ENCODE assay signal across 8 cellular contexts in genomic region chr14:35405304-35405996, GRCh38. TPM values are rescaled to one million over a fixed set of nuclear protein-coding genes. Genes with fewer than 3 reads are reported as not detected.
DNase-seq lines count a peak whose midpoint lies in the region; ATAC-seq, FAIRE-seq and TF ChIP-seq lines count a peak whose summit lies in the region.

No MANE protein-coding gene starts in this region.

- H3K4me3 Mint-ChIP-seq in naive thymus-derived CD4-positive, alpha-beta T cell = peak overlapping the region; percentile 91 to 97 (median 94)

- DNase-seq in EH (ENCODE audit: low read depth) (peak; percentile 29), NT2/D1 (ENCODE audit: low read depth, low spot score) (no peak), H1 (ENCODE audit: low read depth in 1 of 2, low spot score in 2 of 2) (no peak), GM10248 (ENCODE audit: extremely low spot score) (no peak), GDM1 (lab: John Stamatoyannopoulos, UW) (no peak), NCI-H1105 treated with DMSO at 0.1 percent for 48 hours (lab: John Stamatoyannopoulos, UW) (no peak), urothelium cell line (ENCODE audit: low spot score) (no peak)
- peak in 1 of 9 donors; percentile 4 for DNase-seq in naive thymus-derived CD4-positive, alpha-beta T cell

- no peak overlapping the region for H4K91ac ChIP-seq in H1 (replicated peaks; ENCODE audit: insufficient read length, low read length)

- H3K4me3 ChIP-seq in NT2/D1 (ENCODE audit: insufficient read length, low read depth) = peak overlapping the region; percentile 88
- peak overlapping the region; percentile 77 to 99 (median 90) for H3K4me3 ChIP-seq in H1 (ENCODE audit: extremely low read depth in 1 of 4, insufficient read depth in 2 of 4, low read depth in 3 of 4, low read length in 4 of 4)
- peak overlapping the region; percentile 85 for H3K4me3 ChIP-seq in naive thymus-derived CD4-positive, alpha-beta T cell (ENCODE audit: low read length)

- peaks cover 6% of the 10 kb centered on the region; the same call in 1 of the 2 replicates for H3K79me1 ChIP-seq in H1 (ENCODE audit: low read depth, low read length)

- no peak overlapping the region for H2BK120ac ChIP-seq in H1 (replicated peaks; ENCODE audit: low read depth, low read length)

- FAIRE-seq in H1 (lab: Jason Lieb, UNC) (no peak), urothelium cell line (lab: Jason Lieb, UNC) (no peak)

- POLR2A ChIA-PET in H1 (lab: Charles Lee; ENCODE audit: partially characterized antibody) (interaction anchor here (0.6 to 4.8 kb wide), 27 partner anchors 9 to 705 kb away, joined by 3 to 48 read pairs (median 6); partner anchors contain the start of genes PPP2R3C, PRORP and PSMA6), GM10248 (lab: Yijun Ruan, JAX) (interaction anchor here (0.6 to 4.5 kb wide), 36 partner anchors 8 to 402 kb away, joined by 3 to 52 read pairs (median 5); partner anchors contain the start of genes FAM177A1, PPP2R3C, PRORP and PSMA6)
- POLR2A ChIA-PET in naive thymus-derived CD4-positive, alpha-beta T cell (lab: Charles Lee) = interaction anchor here (0.6 to 6.4 kb wide), 26 partner anchors 9 to 851 kb away, joined by 3 to 110 read pairs (median 6); partner anchors contain the start of genes BAZ1A, FAM177A1, PPP2R3C and PRORP

- TF ChIP-seq CTCF in H1 (IDR thresholded peaks at IDR 0.05; ENCODE audit: control extremely low read depth in 1 of 3, insufficient read depth in 1 of 3, low read depth in 1 of 3, low read length in 3 of 3) (no peak), GM10248 (IDR thresholded peaks at IDR 0.05; ENCODE audit: control extremely low read depth, extremely low read depth, low read depth, missing control alignments) (no peak)

- H3K4me1 Mint-ChIP-seq in naive thymus-derived CD4-positive, alpha-beta T cell = peaks cover 28 to 56% (median 52%) of the 10 kb centered on the region in 7 donors

- H3K4me2 ChIP-seq in H1 (ENCODE audit: insufficient read depth in 1 of 2, low read depth in 2 of 2, low read length in 2 of 2) = peak overlapping the region; percentile 95 to 96

- no peak for TF ChIP-seq EP300 in H1 (IDR thresholded peaks at IDR 0.05; ENCODE audit: borderline replicate concordance in 1 of 2, low read depth in 2 of 2, low read length in 2 of 2)

- H3K27me3 Mint-ChIP-seq in naive thymus-derived CD4-positive, alpha-beta T cell = peaks cover 0 to 2% (median 0%) of the 10 kb centered on the region in 5 donors

- H3K56ac ChIP-seq in H1 (replicated peaks; ENCODE audit: insufficient read length, low read depth, low read length) = peak overlapping the region; percentile 22

- no peak overlapping the region; the same call in 1 of the 2 replicates for H4K8ac ChIP-seq in H1 (ENCODE audit: extremely low read depth, insufficient read depth, low read length)

- H3K9ac ChIP-seq in NT2/D1 (ENCODE audit: insufficient read length, low read depth) (peak overlapping the region; percentile 95), H1 (replicated peaks in 1 of 4; ENCODE audit: extremely low read depth in 1 of 4, low read depth in 3 of 4, low read length in 3 of 4) (peak overlapping the region in 2 of 4 experiments; percentile 89 to 95; a peak in 3 of 7 replicates)

- peaks cover 0 to 3% (median 0%) of the 10 kb centered on the region in 11 donors for H3K9me3 Mint-ChIP-seq in naive thymus-derived CD4-positive, alpha-beta T cell

- H3K27ac ChIP-seq in H1 (ENCODE audit: low read depth, low read length) = peak overlapping the region; percentile 96
- peak overlapping the region; percentile 96 for H3K27ac ChIP-seq in naive thymus-derived CD4-positive, alpha-beta T cell (ENCODE audit: low read depth, low read length)

- H3K23ac ChIP-seq in H1 (ENCODE audit: insufficient read length) = no peak overlapping the region

- H3K36me3 ChIP-seq in NT2/D1 (ENCODE audit: insufficient read depth, insufficient read length, low read length) (peaks cover 33% of the 10 kb centered on the region), H1 (ENCODE audit: control insufficient read depth in 2 of 4, insufficient read depth in 4 of 4, low read length in 3 of 4) (peaks cover 12 to 31% (median 23%) of the 10 kb centered on the region in 4 experiments)
- peaks cover 20 to 31% (median 30%) of the 10 kb centered on the region in 3 experiments for H3K36me3 ChIP-seq in naive thymus-derived CD4-positive, alpha-beta T cell (ENCODE audit: control insufficient read depth in 2 of 3, insufficient read depth in 3 of 3, low read length in 3 of 3)

- H3K14ac ChIP-seq in H1 (ENCODE audit: insufficient read length) = no peak overlapping the region

- peaks cover 12% of the 10 kb centered on the region for H3K4me1 ChIP-seq in NT2/D1 (ENCODE audit: insufficient read depth, insufficient read length)
- peaks cover 4 to 19% (median 12%) of the 10 kb centered on the region in 4 experiments for H3K4me1 ChIP-seq in H1 (replicated peaks in 1 of 4; ENCODE audit: control insufficient read depth in 3 of 4, insufficient read depth in 4 of 4, low read length in 3 of 4)
- H3K4me1 ChIP-seq in naive thymus-derived CD4-positive, alpha-beta T cell (ENCODE audit: control insufficient read depth in 2 of 2, insufficient read depth in 2 of 2, low read length in 2 of 2) = peaks cover 37 to 41% of the 10 kb centered on the region in 2 donors

- H2BK20ac ChIP-seq in H1 (ENCODE audit: low read length) = no peak overlapping the region

- H3K9me3 ChIP-seq in NT2/D1 (ENCODE audit: insufficient read depth, low read length) (no peaks in the 10 kb centered on the region), H1 (ENCODE audit: insufficient read depth in 2 of 2, low read depth in 1 of 2, low read length in 1 of 2) (no peaks in the 10 kb centered on the region)
- H3K9me3 ChIP-seq in naive thymus-derived CD4-positive, alpha-beta T cell (ENCODE audit: control insufficient read depth in 2 of 3, low read length in 3 of 3) = no peaks in the 10 kb centered on the region

- no peak overlapping the region for H3K4ac ChIP-seq in H1 (replicated peaks; ENCODE audit: insufficient read length, low read depth, low read length)

- H3K27ac Mint-ChIP-seq in naive thymus-derived CD4-positive, alpha-beta T cell = peak overlapping the region; percentile 96 to 99 (median 98)

- CTCF ChIA-PET in H1 (lab: Charles Lee; ENCODE audit: partially characterized antibody) = interaction anchor here (0.6 to 3.3 kb wide), 23 partner anchors 8 to 422 kb away, joined by 3 to 18 read pairs (median 4); partner anchors contain the start of gene SRP54
- CTCF ChIA-PET in naive thymus-derived CD4-positive, alpha-beta T cell (lab: Charles Lee) = interaction anchor here (0.6 to 5.1 kb wide), 17 partner anchors 9 to 732 kb away, joined by 3 to 47 read pairs (median 5); partner anchors contain the start of gene PSMA6
- CTCF ChIA-PET in GM10248 (lab: Yijun Ruan, JAX) = interaction anchor here (0.7 to 6.3 kb wide), 26 partner anchors 8 to 280 kb away, joined by 3 to 74 read pairs (median 4); partner anchors contain the start of gene PSMA6

- peaks cover 0 to 34% (median 30%) of the 10 kb centered on the region in 5 donors for H3K36me3 Mint-ChIP-seq in naive thymus-derived CD4-positive, alpha-beta T cell

- no peak for ATAC-seq in naive thymus-derived CD4-positive, alpha-beta T cell

- peak overlapping the region; percentile 81; the same call in 1 of the 2 replicates for H2BK12ac ChIP-seq in H1 (ENCODE audit: low read depth, low read length)

- H3K79me2 ChIP-seq in H1 (ENCODE audit: control insufficient read depth in 1 of 2, insufficient read depth in 2 of 2, low read length in 2 of 2) = peaks cover 0 to 15% of the 10 kb centered on the region in 2 experiments; a peak in 3 of 4 replicates

- no peak for TF ChIP-seq POLR2A in H1 (IDR thresholded peaks at IDR 0.05; ENCODE audit: control extremely low read depth in 1 of 2, low read depth in 2 of 2, low read length in 2 of 2)

- WGBS in H1 (ENCODE audit: extremely low coverage in 1 of 2, insufficient coverage in 1 of 2, insufficient read length in 1 of 2, insufficient replicate concordance in 2 of 2, low coverage in 1 of 2, low lambda C conversion rate in 2 of 2, missing lambda C conversion rate in 1 of 2), 2 experiments = 42% methylated on average over 14 of the region's 14 CpGs; no CpG with 5 or more reads in 1 of the 2 experiments

- intact Hi-C loops in naive thymus-derived CD4-positive, alpha-beta T cell (cut with micrococcal nuclease) = loop anchor here (2.0 to 10.0 kb wide), 2 partner anchors 37 to 871 kb away; partner anchors contain the start of gene EAPP (in 1 of the 2)

- no peak overlapping the region for H2AK5ac ChIP-seq in H1 (ENCODE audit: low read depth, low read length)

- H2BK15ac ChIP-seq in H1 (ENCODE audit: low read length) = no peak overlapping the region

- H3K18ac ChIP-seq in H1 (ENCODE audit: extremely low read depth, low read length) = peak overlapping the region; percentile 71; the same call in 1 of the 2 replicates

- 0 out of 2 replicates have a peak overlapping the region, but pooled peaks have one; percentile 52 for H2AFZ ChIP-seq in H1 (ENCODE audit: low read length)

- peaks cover 2 to 3% of the 10 kb centered on the region in 2 experiments for H4K20me1 ChIP-seq in H1 (replicated peaks in 1 of 2; ENCODE audit: control insufficient read depth in 1 of 2, insufficient read depth in 2 of 2, low read length in 2 of 2)

- H3K27me3 ChIP-seq in NT2/D1 (ENCODE audit: insufficient read depth, insufficient read length) (no peaks in the 10 kb centered on the region), H1 (replicated peaks in 1 of 4; ENCODE audit: control insufficient read depth in 3 of 4, extremely low read depth in 1 of 4, insufficient read depth in 3 of 4, low read length in 3 of 4) (no peaks in the 10 kb centered on the region)
- H3K27me3 ChIP-seq in naive thymus-derived CD4-positive, alpha-beta T cell (ENCODE audit: control insufficient read depth in 2 of 2, insufficient read depth in 2 of 2, low read length in 2 of 2) = no peaks in the 10 kb centered on the region

- no peak for TF ChIP-seq RAD21 in H1 (IDR thresholded peaks at IDR 0.05 in 1 of 2, conservative IDR thresholded peaks at IDR 0.05 in 1 of 2; ENCODE audit: low read depth in 2 of 2, low read length in 2 of 2)

- peak overlapping the region; percentile 68 for H2BK5ac ChIP-seq in H1 (ENCODE audit: low read depth, low read length)

- H3K23me2 ChIP-seq in H1 (ENCODE audit: low read depth, low read length) = peaks cover 9% of the 10 kb centered on the region

- H4K5ac ChIP-seq in H1 (ENCODE audit: insufficient read length, low read depth, low read length) = no peak overlapping the region

RNA-seq across cellular contexts. Expression of gene NFKBIA, which starts 0.9 kb away (rescaled TPM):
- 24.4 and 25.9 TPM in 2 replicates for total RNA-seq in H1 (2021; fragmentation: NEBNext Ultra II Directional; extraction: Animal tissue kit (Norgen Biotek cat#: 25700))
- 49.7 and 59.5 TPM in 2 replicates for polyA plus RNA-seq in H1 (2011; rRNA removed)
- polyA plus RNA-seq in H1 (2011; cell fraction: cytosol; rRNA removed) = 41.5 TPM
- polyA plus RNA-seq in H1 (2011; cell fraction: nucleus; rRNA removed) = 100 TPM
- 29.4 to 34.3 TPM (median 31.5 TPM) in 4 replicates for polyA plus RNA-seq in H1 (2012, experiment 1 of 2)
- 38.2 TPM for polyA plus RNA-seq in H1 (2012, experiment 2 of 2)
- 18.4 TPM for polyA plus RNA-seq in H1 (2013, experiment 1 of 2)
- 18.3 TPM for polyA plus RNA-seq in H1 (2013, experiment 2 of 2)
- 54.4 and 66.5 TPM in 2 replicates for polyA minus RNA-seq in H1 (2011; rRNA and poly(A)+ RNA removed)
- 24.7 TPM for polyA minus RNA-seq in H1 (2011; cell fraction: cytosol; rRNA and poly(A)+ RNA removed)
- polyA minus RNA-seq in H1 (2011; cell fraction: nucleus; rRNA and poly(A)+ RNA removed) = 105 TPM
- 1,000 to 10,000 TPM in 2 of 5 experiments, 100 to 1,000 TPM in 3; 144 to 1,533 (median 246) TPM for total RNA-seq in naive thymus-derived CD4-positive, alpha-beta T cell
- polyA plus RNA-seq in naive thymus-derived CD4-positive, alpha-beta T cell = 100 to 1,000 TPM; 202 to 280 TPM
